Comparison of ENCODE assay signal across 7 cellular contexts in genomic region chr12:38183617-38184016, GRCh38.
DNase-seq lines count a peak whose midpoint lies in the region; FAIRE-seq and TF ChIP-seq lines count a peak whose summit lies in the region.
"Not testable (repeated sequence)": the region's sequence is repeated elsewhere in the genome, so short reads cannot be mapped to it uniquely, and the experiment has no call there.

No MANE protein-coding gene starts in this region.

- TF ChIP-seq CTCF in choroid plexus epithelial cell (conservative IDR thresholded peaks at IDR 0.05; ENCODE audit: low read depth, low read length); kidney (IDR thresholded peaks at IDR 0.05; ENCODE audit: borderline replicate concordance, extremely low read depth, insufficient read depth): not testable (repeated sequence)

- intact Hi-C loops in kidney (cut with DNase I) = not testable (repeated sequence)

- not testable (repeated sequence) for H3K36me3 ChIP-seq in kidney (ENCODE audit: control insufficient read depth in 1 of 2, insufficient read depth in 2 of 2, low read length in 2 of 2)

- FAIRE-seq in kidney (lab: Jason Lieb, UNC) = not testable (repeated sequence)

- H3K4me1 ChIP-seq in kidney (ENCODE audit: control insufficient read depth in 1 of 2, insufficient read depth in 1 of 2, low read depth in 1 of 2, low read length in 2 of 2) = not testable (repeated sequence)

- H3K4me3 ChIP-seq in choroid plexus epithelial cell (ENCODE audit: low read depth, low read length); kidney (ENCODE audit: low read length in 2 of 2): not testable (repeated sequence)

- DNase-seq in A172 (ENCODE audit: low spot score) = peak; percentile 78
- peak; percentile 70 for DNase-seq in HK-2 (ENCODE audit: unreplicated experiment)
- peak; percentile 5 for DNase-seq in LoVo (ENCODE audit: low spot score)
- peak; percentile 67 for DNase-seq in RPMI7951 (ENCODE audit: low read depth)
- peak; percentile 3 for DNase-seq in choroid plexus epithelial cell (ENCODE audit: low read depth)
- DNase-seq in kidney = peak; percentile 87
- peak; percentile 38 for DNase-seq in mucosa of gallbladder (ENCODE audit: low spot score)

- H3K9ac ChIP-seq in kidney (ENCODE audit: low read length in 2 of 2) = not testable (repeated sequence)

- H3K9me3 ChIP-seq in kidney (ENCODE audit: control insufficient read depth in 1 of 2, low read length in 2 of 2) = not testable (repeated sequence)

- not testable (repeated sequence) for H3K27ac ChIP-seq in kidney (ENCODE audit: low read depth in 2 of 2, low read length in 2 of 2)

Comparison
In these comparisons a context has a peak if more than half of its experiments do, and no peak if none do; other contexts are left out.
1. DNase-seq: peak in every context shown above with its lines; median percentile 87 in kidney; 78 in A172; 70 in HK-2; 67 in RPMI7951; 38 in mucosa of gallbladder; 5 in LoVo; 3 in choroid plexus epithelial cell.